Comparison of ENCODE assay signal across 8 cellular contexts in genomic region chr1:198162091-198162767, GRCh38. TPM values are rescaled to one million over a fixed set of nuclear protein-coding genes. Genes with fewer than 3 reads are reported as not detected.
A peak's percentile ranks its signal among the peaks of the same experiment; 100 is the strongest.
DNase-seq lines count a peak whose midpoint lies in the region; ATAC-seq and TF ChIP-seq lines count a peak whose summit lies in the region.

No MANE protein-coding gene starts in this region.

- peak overlapping the region; percentile 36 for H3K4ac ChIP-seq in mesendoderm (ENCODE audit: low read depth, low read length)

- no peak overlapping the region for H3K4me2 ChIP-seq in mesendoderm (ENCODE audit: low read length)

- H3K9ac ChIP-seq in mesendoderm (ENCODE audit: low read length) = no peak overlapping the region

- TF ChIP-seq CTCF in HEK293 (tag by site-specific recombination; IDR thresholded peaks at IDR 0.05) (no peak), glutamatergic neuron (IDR thresholded peaks at IDR 0.05; ENCODE audit: partially characterized antibody, unreplicated experiment) (no peak), uterus (IDR thresholded peaks at IDR 0.05) (no peak)

- H2BK5ac ChIP-seq in mesendoderm (ENCODE audit: low read length) = no peak overlapping the region

- peaks cover 5% of the 10 kb centered on the region for H3K79me1 ChIP-seq in mesendoderm (ENCODE audit: low read length)

- no peak overlapping the region for H2BK15ac ChIP-seq in mesendoderm (replicated peaks; ENCODE audit: low read depth)

- no peak for TF ChIP-seq POLR2A in uterus (IDR thresholded peaks at IDR 0.05)

- H3K36me3 ChIP-seq in HEK293 (ENCODE audit: control insufficient read depth in 2 of 2, insufficient read depth in 1 of 2, low read length in 2 of 2) (no peaks in the 10 kb centered on the region), mesendoderm (ENCODE audit: control insufficient read depth, insufficient read depth, low read length) (no peaks in the 10 kb centered on the region), uterus (no peaks in the 10 kb centered on the region)

- H3K27ac Mint-ChIP-seq in glutamatergic neuron (ENCODE audit: unreplicated experiment) = no peak overlapping the region

- H3K36me3 Mint-ChIP-seq in glutamatergic neuron (ENCODE audit: unreplicated experiment) = no peaks in the 10 kb centered on the region

- H2BK120ac ChIP-seq in mesendoderm (ENCODE audit: low read depth, low read length) = no peak overlapping the region

- H3K9me3 ChIP-seq in HEK293 (ENCODE audit: control insufficient read depth, insufficient read depth, low read depth, low read length) (no peaks in the 10 kb centered on the region), uterus (no peaks in the 10 kb centered on the region)

- H3K56ac ChIP-seq in mesendoderm (ENCODE audit: low read length) = no peak overlapping the region

- DNase-seq in SKM-1 (lab: John Stamatoyannopoulos, UW; ENCODE audit: unreplicated experiment) (peak; percentile 27), mesendoderm (no peak), NCI-H2227 (lab: John Stamatoyannopoulos, UW; ENCODE audit: unreplicated experiment) (no peak), glutamatergic neuron (no peak), NCI-H526 treated with DMSO at 0.1 percent for 48 hours (lab: John Stamatoyannopoulos, UW) (no peak), uterus (no peak)

- H3K18ac ChIP-seq in mesendoderm (ENCODE audit: low read length) = peak overlapping the region; percentile 60

- H3K4me3 Mint-ChIP-seq in glutamatergic neuron (ENCODE audit: unreplicated experiment) = no peak overlapping the region

- POLR2A ChIA-PET in HEK293 (lab: Yijun Ruan, JAX) = no interaction called here

- no peak overlapping the region for H2AK5ac ChIP-seq in mesendoderm (ENCODE audit: low read length)

- H4K5ac ChIP-seq in mesendoderm (ENCODE audit: low read length) = no peak overlapping the region

- H3K79me2 ChIP-seq in mesendoderm (ENCODE audit: control insufficient read depth, insufficient read depth, low read length) = peaks cover 46% of the 10 kb centered on the region

- H3K4me1 ChIP-seq in HEK293 (ENCODE audit: control insufficient read depth, insufficient read depth, low read length) (peaks cover 11% of the 10 kb centered on the region), mesendoderm (ENCODE audit: control insufficient read depth, low read depth, low read length) (peaks cover 6% of the 10 kb centered on the region), uterus (peaks cover 0 to 13% of the 10 kb centered on the region in 2 donors)

- H3K4me1 Mint-ChIP-seq in glutamatergic neuron (ENCODE audit: low read depth, unreplicated experiment) = peaks cover 12% of the 10 kb centered on the region

- peaks cover 3% of the 10 kb centered on the region for H3K9me3 Mint-ChIP-seq in glutamatergic neuron (ENCODE audit: unreplicated experiment)

- CTCF ChIA-PET in HEK293 (lab: Yijun Ruan, JAX) = no interaction called here

- H4K8ac ChIP-seq in mesendoderm (ENCODE audit: low read depth, low read length) = no peak overlapping the region

- H3K23ac ChIP-seq in mesendoderm (ENCODE audit: low read length) = no peak overlapping the region

- ATAC-seq in GM18499 (IDR thresholded peaks at IDR 0.05; ENCODE audit: insufficient read depth, unreplicated experiment) = peak; percentile 24

- H3K27ac ChIP-seq in HEK293 (ENCODE audit: extremely low read depth, low read depth, low read length) (0 out of 2 replicates have a peak overlapping the region, but pooled peaks have one; percentile 25), mesendoderm (ENCODE audit: low read depth, low read length) (no peak overlapping the region), uterus (no peak overlapping the region)

- intact Hi-C loops in uterus (cut with DNase I; ENCODE audit: low total_unique reads) = no loop called here

- no peak overlapping the region for H3K4me3 ChIP-seq in HEK293 (ENCODE audit: low read depth, low read length)
- no peak overlapping the region for H3K4me3 ChIP-seq in mesendoderm (ENCODE audit: low read length)
- H3K4me3 ChIP-seq in uterus = no peak overlapping the region

- whole genome bisulfite sequencing in mesendoderm (ENCODE audit: extremely low coverage, insufficient coverage, low lambda C conversion rate) = no CpG with 5 or more reads among the region's 2 CpGs

- H3K27me3 Mint-ChIP-seq in glutamatergic neuron (ENCODE audit: unreplicated experiment) = no peaks in the 10 kb centered on the region

- no peaks in the 10 kb centered on the region for H3K27me3 ChIP-seq in mesendoderm (ENCODE audit: insufficient read depth, low read length, poor library complexity)
- H3K27me3 ChIP-seq in uterus = no peaks in the 10 kb centered on the region

TF ChIP-seq in HEK293, 187 proteins besides CTCF, POLR2A, EP300 and RAD21:
- no peak for TF ChIP-seq ZBTB1 (tag by site-specific recombination; IDR thresholded peaks at IDR 0.05)
- TF ChIP-seq SP7 (tag by site-specific recombination; IDR thresholded peaks at IDR 0.05) = 0 out of 2 replicates have a peak, but pooled peaks have one; percentile 17
- no peak for TF ChIP-seq ZNF530 (tag by site-specific recombination; IDR thresholded peaks at IDR 0.05; ENCODE audit: low read depth)
- no peak for TF ChIP-seq ZNF157 (tag by site-specific recombination; IDR thresholded peaks at IDR 0.05)
- TF ChIP-seq FEZF1 (tag by site-specific recombination; IDR thresholded peaks at IDR 0.05) = peak; percentile 98
- peak; percentile 56 for TF ChIP-seq PRDM6 (tag by site-specific recombination; IDR thresholded peaks at IDR 0.05)
- TF ChIP-seq PRDM4 (tag by site-specific recombination; IDR thresholded peaks at IDR 0.05) = no peak
- no peak for TF ChIP-seq ELK4 (IDR thresholded peaks at IDR 0.05; ENCODE audit: borderline replicate concordance, low read depth, low read length)
- TF ChIP-seq ZNF621 (tag by site-specific recombination; IDR thresholded peaks at IDR 0.05) = no peak
- TF ChIP-seq ZBTB17 (tag by site-specific recombination; IDR thresholded peaks at IDR 0.05) = no peak
- TF ChIP-seq ZNF335 (tag by site-specific recombination; conservative IDR thresholded peaks at IDR 0.05) = no peak
- TF ChIP-seq TRIM28 (IDR thresholded peaks at IDR 0.05; ENCODE audit: borderline replicate concordance, low read length) = peak; percentile 44; the same call in 1 of the 2 replicates
- no peak for TF ChIP-seq ZNF76 (tag by site-specific recombination; IDR thresholded peaks at IDR 0.05; ENCODE audit: borderline replicate concordance, low read depth)
- TF ChIP-seq ZNF580 (tag by site-specific recombination; IDR thresholded peaks at IDR 0.05) = no peak

RNA-seq across cellular contexts. Expression of gene NEK7, which starts 5.4 kb away (rescaled TPM):
- polyA plus RNA-seq in mesendoderm (2013, experiment 1 of 2) = 8.6 TPM
- 8.4 TPM for polyA plus RNA-seq in mesendoderm (2013, experiment 2 of 2)
- total RNA-seq in glutamatergic neuron (ENCODE audit: unreplicated experiment) (11.5 TPM), uterus (100 to 1,000 TPM in 3 of 4 donors, 10 to 100 TPM in 1; 95.7 to 145 (median 132) TPM)
